In genomic region chr3:32684800-32685603, GRCh38 we compare ENCODE assay signal across 8 cellular contexts. TPM values are rescaled to one million over a fixed set of nuclear protein-coding genes. Genes with fewer than 3 reads are reported as not detected.
A peak's percentile ranks its signal among the peaks of the same experiment; 100 is the strongest.
DNase-seq lines count a peak whose midpoint lies in the region; TF ChIP-seq lines count a peak whose summit lies in the region.

Gene CNOT10 (plus strand): TSS chr3:32685188. CDS start chr3:32685461, 273 bp downstream.

- no peaks in the 10 kb centered on the region for H3K36me3 ChIP-seq in GM23248 (ENCODE audit: low read depth)
- H3K36me3 ChIP-seq in esophagus squamous epithelium, result peaks cover 0 to 13% (median 0%) of the 10 kb centered on the region in 3 donors

- peak; percentile 94 for DNase-seq in Daoy (ENCODE audit: low read depth)
- DNase-seq in GM23248, result peak; percentile 98
- DNase-seq in Kasumi-1 (lab: John Stamatoyannopoulos, UW), result peak; percentile 96 to 98
- peak; percentile 96 for DNase-seq in RKO (ENCODE audit: low spot score)
- DNase-seq in activated T-helper 1 cell treated with Interleukin-2 at 50 U/mL for 16 hours (ENCODE audit: low read depth), result peak; percentile 95
- peak; percentile 82 for DNase-seq in esophagus squamous epithelium (lab: John Stamatoyannopoulos, UW)
- peak; percentile 95 for DNase-seq in myocyte (ENCODE audit: low read depth)
- peak; percentile 92 to 96 for DNase-seq in stimulated activated CD8-positive, alpha-beta memory T cell treated with anti-CD3 and anti-CD28 coated beads, Interleukin-7, amount 100 ng/mL, for 48 hours (ENCODE audit: extremely low read depth in 1 of 2, low read depth in 1 of 2)

- H3K9ac ChIP-seq in GM23248, result peak within 1 kb of the TSS; percentile 76

- H3K9me2 ChIP-seq in GM23248 (ENCODE audit: insufficient read depth), result no peaks in the 10 kb centered on the region

- H4K20me1 ChIP-seq in GM23248 (ENCODE audit: insufficient read depth), result no peaks in the 10 kb centered on the region

- peak in 2 of 4 donors; percentile 35 to 56 for TF ChIP-seq POLR2A in esophagus squamous epithelium (IDR thresholded peaks at IDR 0.05)

- H3K27ac ChIP-seq in GM23248, result peak within 1 kb of the TSS; percentile 62
- peak within 1 kb of the TSS; percentile 71 to 95 (median 92) for H3K27ac ChIP-seq in esophagus squamous epithelium

- H3F3A ChIP-seq in GM23248 (ENCODE audit: insufficient read depth), result 0 out of 2 replicates have a peak, but pooled peaks cover 3% of the 10 kb centered on the region

- peaks cover 13% of the 10 kb centered on the region for H3K4me1 ChIP-seq in GM23248 (ENCODE audit: insufficient read depth)
- H3K4me1 ChIP-seq in esophagus squamous epithelium, result peaks cover 11 to 26% (median 19%) of the 10 kb centered on the region in 3 donors

- intact Hi-C loops in esophagus squamous epithelium (cut with DNase I), result no loop called here

- peaks cover 48% of the 10 kb centered on the region for H3K79me2 ChIP-seq in GM23248 (ENCODE audit: insufficient read depth)

- H3K9me3 ChIP-seq in GM23248 (ENCODE audit: low read depth) (no peaks in the 10 kb centered on the region), esophagus squamous epithelium (no peaks in the 10 kb centered on the region)

- peak in 2 of 6 experiments; percentile 20 to 42 for TF ChIP-seq CTCF in esophagus squamous epithelium (IDR thresholded peaks at IDR 0.05)

- H2AFZ ChIP-seq in GM23248, result peak within 1 kb of the TSS; percentile 93

- H3K4me2 ChIP-seq in GM23248 (ENCODE audit: unreplicated experiment), result peak within 1 kb of the TSS; percentile 81

- in situ Hi-C loops in GM23248 (cut with MboI), result no loop called here

- H3K27me3 ChIP-seq in GM23248 (replicated peaks; ENCODE audit: insufficient read depth) (no peaks in the 10 kb centered on the region), esophagus squamous epithelium (no peaks in the 10 kb centered on the region)

- peak within 1 kb of the TSS; percentile 74 for H3K4me3 ChIP-seq in GM23248
- H3K4me3 ChIP-seq in esophagus squamous epithelium, result peak within 1 kb of the TSS; percentile 55 to 98 (median 87)

- 0 to 1% methylated on average over 44 to 62 of the region's 66 CpGs for WGBS in GM23248 (ENCODE audit: low coverage in 1 of 2, low lambda C conversion rate in 2 of 2, missing lambda C conversion rate in 2 of 2), 2 experiments
- WGBS in esophagus squamous epithelium, 2 donors, result 0 to 1% methylated on average over 3 to 6 of the region's 66 CpGs

RNA-seq across cellular contexts. Expression of gene CNOT10, which starts in this region (rescaled TPM):
- 18.3 and 28.0 TPM in 2 replicates for total RNA-seq in Daoy (2014; rRNA removed; shearing (Covaris generic))
- 13.0 and 19.5 TPM in 2 replicates for total RNA-seq in GM23248 (2014; rRNA removed; shearing (Covaris generic))
- 15.2 and 18.3 TPM in 2 replicates for polyA plus RNA-seq in GM23248 (2016; fragmentation: Nextera tagmentation; extraction: Ambion mirVana)
- 10 to 100 TPM; 12.7 to 24.2 (median 19.7) TPM for total RNA-seq in esophagus squamous epithelium
- 14.7 and 17.1 TPM in 2 replicates for total RNA-seq in myocyte
- 11.7 TPM for polyA plus RNA-seq in myocyte (2012)

Comparison
In these comparisons a context has a peak if more than half of its experiments do, and no peak if none do; other contexts are left out.
1. Peak in every context shown above with its lines: DNase-seq, H3K4me3 ChIP-seq and H3K27ac ChIP-seq.